ENCODE assay signal across 16 cellular contexts in genomic region chr4:68167706-68168105, GRCh38. TPM values are rescaled to one million over a fixed set of nuclear protein-coding genes. Genes with fewer than 3 reads are reported as not detected.
DNase-seq lines count a peak whose midpoint lies in the region; TF ChIP-seq lines count a peak whose summit lies in the region.
"Had no signal": no experiment of that assay in that cellular context is flagged by ENCODE, and none has a peak within 500 bp of the region (broad histone marks: within the 10 kb centered on the region; RNA-seq: fewer than 3 reads in every experiment).

No MANE protein-coding gene starts in this region.

- H3K4me1 Mint-ChIP-seq in osteocyte (ENCODE audit: unreplicated experiment), result no peaks in the 10 kb centered on the region
- H3K4me1 Mint-ChIP-seq: CD14-positive monocyte; CD4-positive, alpha-beta memory T cell; IgD-negative memory B cell had no signal

- TF ChIP-seq CTCF in GM13977 (IDR thresholded peaks at IDR 0.05; ENCODE audit: extremely low read depth, insufficient read depth, missing control alignments) (no peak), osteocyte (IDR thresholded peaks at IDR 0.05) (no peak)

- in situ Hi-C loops in GM13977 (cut with MboI; ENCODE audit: low pct_unique_long_range_greater_than_20kb, low sequenced_read_pairs, unreplicated experiment), result loop anchor here (25.0 kb wide), 1 partner anchor 630 kb away; the partner anchor contains the start of gene CENPC

- H3K27me3 Mint-ChIP-seq in osteocyte (ENCODE audit: unreplicated experiment), result peaks cover 4% of the 10 kb centered on the region

- no peaks in the 10 kb centered on the region for H3K9me3 Mint-ChIP-seq in osteocyte (ENCODE audit: unreplicated experiment)
- H3K9me3 Mint-ChIP-seq: IgD-negative memory B cell had no signal

- DNase-seq in Ammon's horn (ENCODE audit: low spot score) (peak; percentile 51), NCI-H1694 (lab: John Stamatoyannopoulos, UW) (peak; percentile 34), inferior parietal cortex (ENCODE audit: extremely low spot score) (peak; percentile 66), superior temporal gyrus (ENCODE audit: extremely low spot score) (peak; percentile 69), GM13977 (ENCODE audit: low spot score) (no peak), osteocyte (ENCODE audit: extremely low spot score, unreplicated experiment) (no peak), DMS79 (lab: John Stamatoyannopoulos, UW) (no peak)
- DNase-seq: AML-193; CD4-positive, alpha-beta memory T cell; GF-D8; GM23248; KBM-7 had no signal

- H3K27ac Mint-ChIP-seq in osteocyte (ENCODE audit: unreplicated experiment), result no peak overlapping the region
- H3K27ac Mint-ChIP-seq: CD14-positive monocyte; CD4-positive, alpha-beta memory T cell; IgD-negative memory B cell had no signal

- H3K36me3 Mint-ChIP-seq in osteocyte (ENCODE audit: unreplicated experiment), result no peaks in the 10 kb centered on the region
- H3K36me3 Mint-ChIP-seq: CD14-positive monocyte; CD4-positive, alpha-beta memory T cell; IgD-negative memory B cell had no signal

- H3K4me3 Mint-ChIP-seq in osteocyte (ENCODE audit: unreplicated experiment), result no peak overlapping the region
- H3K4me3 Mint-ChIP-seq: CD14-positive monocyte; CD4-positive, alpha-beta memory T cell; IgD-negative memory B cell had no signal

RNA-seq across cellular contexts. Expression of gene TMPRSS11F, which starts 38.0 kb away (rescaled TPM):
- not detected in 2 replicates for total RNA-seq in osteocyte
- total RNA-seq: CD4-positive, alpha-beta memory T cell; GM23248; H4; HepG2 had no signal

Comparison
In these comparisons a context has a peak if more than half of its experiments do, and no peak if none do; other contexts are left out.
1. DNase-seq: peak in Ammon's horn (single experiment), NCI-H1694 (single experiment), inferior parietal cortex (single experiment) and superior temporal gyrus (single experiment); none in GM13977 (single experiment), osteocyte (single experiment) and DMS79 (single experiment).